9 cellular contexts compared by ENCODE assay signal in the genomic region with DNA sequence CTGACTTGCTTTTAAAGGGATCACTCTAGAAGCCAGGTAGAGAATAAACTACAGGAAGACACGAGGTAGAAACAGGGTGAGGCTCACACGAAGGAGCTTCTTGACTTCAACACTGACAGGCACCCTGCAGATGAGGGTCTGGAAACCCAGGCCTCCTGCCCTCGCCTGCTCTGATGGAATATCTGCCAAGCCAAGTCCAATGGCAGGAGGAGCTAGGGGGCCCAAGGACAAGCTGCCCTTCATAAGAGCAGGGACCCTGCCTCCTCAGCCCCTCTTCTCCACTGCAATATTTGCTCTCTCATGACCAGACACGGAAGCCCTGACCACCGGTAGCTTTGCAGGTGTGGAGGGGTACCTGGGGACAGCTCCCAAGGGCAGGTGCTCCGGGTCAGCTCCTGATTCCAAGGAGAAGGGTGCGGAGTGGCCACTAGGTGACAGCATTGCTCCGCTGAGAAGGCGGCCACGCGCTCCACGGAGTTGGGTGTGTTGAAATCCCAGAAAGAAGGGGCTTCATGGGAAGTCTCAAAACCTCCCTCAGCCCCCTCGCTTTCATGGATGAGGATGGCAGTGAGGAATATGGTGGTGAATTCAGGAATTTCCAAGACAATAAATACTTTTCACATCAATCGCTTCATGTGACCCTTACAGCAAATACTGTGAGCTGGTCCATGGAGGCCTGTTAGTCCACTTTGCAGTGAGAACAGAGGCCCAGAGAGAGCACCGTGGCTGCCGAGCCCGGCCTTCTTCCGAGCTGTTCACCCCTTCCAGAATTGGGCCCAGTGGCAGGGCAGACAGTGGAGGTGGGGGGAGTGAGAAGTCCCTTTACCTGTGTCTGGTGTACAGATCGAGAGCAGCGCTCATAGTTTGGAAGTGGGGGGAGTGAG. TPM values are rescaled to one million over a fixed set of nuclear protein-coding genes. Genes with fewer than 3 reads are reported as not detected.
A peak's percentile ranks its signal among the peaks of the same experiment; 100 is the strongest.
DNase-seq lines count a peak whose midpoint lies in the region; ATAC-seq and TF ChIP-seq lines count a peak whose summit lies in the region.
"Had no signal": no experiment of that assay in that cellular context is flagged by ENCODE, and none has a peak within 500 bp of the region (broad histone marks: within the 10 kb centered on the region; RNA-seq: fewer than 3 reads in every experiment).

No MANE protein-coding gene starts in this region.

- H3K4me3 ChIP-seq in DOHH2 (ENCODE audit: low read length) = no peak overlapping the region
- H3K4me3 ChIP-seq in Loucy (ENCODE audit: low read length, poor library complexity, severe bottlenecking) = no peak overlapping the region
- no peak overlapping the region for H3K4me3 ChIP-seq in WI38 (ENCODE audit: low read depth, low read length)
- no peak overlapping the region for H3K4me3 ChIP-seq in breast epithelium

- H3F3A ChIP-seq in DOHH2 (ENCODE audit: control insufficient read depth, insufficient read depth) (no peaks in the 10 kb centered on the region), Loucy (ENCODE audit: low read depth) (no peaks in the 10 kb centered on the region)

- no peak overlapping the region for H3K4me2 ChIP-seq in DOHH2 (ENCODE audit: low read length)
- H3K4me2 ChIP-seq in Loucy (ENCODE audit: low read depth, low read length, poor library complexity, severe bottlenecking) = no peak overlapping the region

- no peaks in the 10 kb centered on the region for H4K20me1 ChIP-seq in DOHH2 (ENCODE audit: control insufficient read depth, insufficient read depth, low read depth, low read length)
- H4K20me1 ChIP-seq in Loucy (ENCODE audit: insufficient read depth, low read length, poor library complexity, severe bottlenecking) = no peaks in the 10 kb centered on the region

- H2AFZ ChIP-seq in Loucy (ENCODE audit: low read length) = peak overlapping the region; percentile 24; the same call in 1 of the 2 replicates

- H3K4me1 ChIP-seq in DOHH2 (ENCODE audit: control insufficient read depth, low read length) = no peaks in the 10 kb centered on the region
- no peaks in the 10 kb centered on the region for H3K4me1 ChIP-seq in Loucy (ENCODE audit: insufficient read depth, low read length, poor library complexity, severe bottlenecking)
- H3K4me1 ChIP-seq in breast epithelium = no peaks in the 10 kb centered on the region

- peak in 1 of 2 donors; percentile 68 for DNase-seq in breast epithelium (ENCODE audit: low spot score in 2 of 2)
- DNase-seq in left colon = peak; percentile 30 to 61
- DNase-seq in stimulated activated CD4-positive, alpha-beta T cell treated with anti-CD3 and anti-CD28 coated beads, Interleukin-4, amount 100 ng/mL, for 48 hours (ENCODE audit: low read depth in 2 of 2) = peak; percentile 48 to 65

- ATAC-seq in left colon = peak; percentile 82
- no peak for ATAC-seq in GM19455 (IDR thresholded peaks at IDR 0.05; ENCODE audit: unreplicated experiment)
- ATAC-seq in HG03571 (IDR thresholded peaks at IDR 0.05; ENCODE audit: unreplicated experiment) = no peak

- TF ChIP-seq CTCF in DOHH2 (IDR thresholded peaks at IDR 0.05; ENCODE audit: low read depth, low read length, poor library complexity, severe bottlenecking) = peak; percentile 91
- peak; percentile 98 for TF ChIP-seq CTCF in Loucy (conservative IDR thresholded peaks at IDR 0.05; ENCODE audit: low read length)
- peak; percentile 81 for TF ChIP-seq CTCF in WI38 (IDR thresholded peaks at IDR 0.05; ENCODE audit: low read depth, low read length)
- peak; percentile 46 to 91 (median 90) for TF ChIP-seq CTCF in breast epithelium (IDR thresholded peaks at IDR 0.05)

- no peaks in the 10 kb centered on the region for H3K36me3 ChIP-seq in DOHH2 (ENCODE audit: control insufficient read depth, low read length)
- H3K36me3 ChIP-seq in Loucy (ENCODE audit: insufficient read depth, low read length) = no peaks in the 10 kb centered on the region
- no peaks in the 10 kb centered on the region for H3K36me3 ChIP-seq in breast epithelium

- H3K27ac ChIP-seq in DOHH2 (ENCODE audit: low read depth, low read length) (no peak overlapping the region), breast epithelium (no peak overlapping the region)

- no peak for TF ChIP-seq POLR2A in breast epithelium (IDR thresholded peaks at IDR 0.05)

- H3K79me2 ChIP-seq in DOHH2 (ENCODE audit: control insufficient read depth, low read length) (no peaks in the 10 kb centered on the region), Loucy (ENCODE audit: insufficient read depth, low read length) (no peaks in the 10 kb centered on the region)

- intact Hi-C loops in breast epithelium (cut with DNase I; ENCODE audit: low total_unique reads) (no loop called here), left colon (cut with DNase I, micrococcal nuclease) (loop anchor here (5.0 to 10.0 kb wide), 3 partner anchors 225 to 277 kb away; no protein-coding TSS in a partner anchor)

- H3K27me3 ChIP-seq in DOHH2 (ENCODE audit: control insufficient read depth, low read length) (peaks cover 4% of the 10 kb centered on the region; the same call in 1 of the 2 replicates), Loucy (ENCODE audit: insufficient read depth, low read length, poor library complexity, severe bottlenecking) (no peaks in the 10 kb centered on the region), breast epithelium (peaks cover 0 to 10% of the 10 kb centered on the region in 2 donors)

- no peak overlapping the region for H3K9ac ChIP-seq in Loucy (ENCODE audit: low read depth, low read length, poor library complexity, severe bottlenecking)

- H3K9me2 ChIP-seq in DOHH2 (replicated peaks; ENCODE audit: control insufficient read depth, low read length) (no peaks in the 10 kb centered on the region), Loucy (replicated peaks; ENCODE audit: low read depth, low read length) (no peaks in the 10 kb centered on the region)

- H3K9me3 ChIP-seq in DOHH2 (ENCODE audit: control insufficient read depth, insufficient read depth, low read length) = no peaks in the 10 kb centered on the region
- no peaks in the 10 kb centered on the region for H3K9me3 ChIP-seq in Loucy (ENCODE audit: insufficient read depth, low read depth, low read length)
- no peaks in the 10 kb centered on the region for H3K9me3 ChIP-seq in breast epithelium

RNA-seq across cellular contexts. Expression of gene PAX7, which starts 33.2 kb away (rescaled TPM):
- total RNA-seq in breast epithelium (not detected), left colon (not detected)
- total RNA-seq: T-helper 1 cell treated with Interleukin-12 subunit alpha and Interleukin-12 subunit beta and Interleukin-4 antibody, amounts not matched to agents 30 ng/mL and 1 ng/mL, for 36 hours had no signal
